ENCODE assay signal across 10 cellular contexts in the genomic region with DNA sequence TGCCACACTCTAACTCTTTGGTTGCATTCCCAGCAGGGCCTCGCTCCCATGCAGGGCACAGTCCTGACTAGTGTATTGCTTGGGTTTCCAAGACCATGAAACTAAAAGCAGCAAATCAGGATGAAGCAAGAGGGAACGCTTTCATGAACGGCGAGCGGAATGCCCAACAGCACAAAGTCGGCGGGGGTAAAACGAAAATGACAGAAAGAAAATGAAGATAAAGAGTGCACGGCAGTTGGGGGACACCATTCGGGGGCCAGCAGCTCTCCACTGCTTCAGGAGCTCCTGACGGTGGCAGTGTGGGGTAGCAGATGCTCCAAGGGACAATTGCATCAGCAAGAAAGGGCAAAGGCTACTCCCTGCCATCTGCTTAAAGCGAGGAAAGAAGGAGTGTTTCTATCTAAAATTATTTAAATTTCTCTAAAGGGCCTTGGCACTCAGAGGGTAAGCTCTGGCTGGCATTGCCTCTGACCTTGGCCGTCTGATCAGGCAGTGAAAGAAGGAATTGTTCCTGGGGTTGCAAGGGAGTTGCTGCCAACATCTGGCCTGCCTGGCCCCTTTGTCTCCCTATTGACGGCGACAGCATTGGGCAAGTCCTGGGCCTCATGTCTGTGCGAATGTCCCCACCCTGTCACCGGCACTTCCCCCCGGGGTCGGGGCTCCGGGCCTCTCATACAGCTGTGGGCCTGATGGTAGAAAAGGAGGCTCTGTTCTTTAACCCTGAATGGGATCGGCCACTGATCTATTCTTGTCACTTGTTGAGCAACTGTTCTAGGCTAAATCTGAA.
DNase-seq lines count a peak whose midpoint lies in the region; ATAC-seq and TF ChIP-seq lines count a peak whose summit lies in the region.
"Had no signal": no experiment of that assay in that cellular context is flagged by ENCODE, and none has a peak within 500 bp of the region (broad histone marks: within the 10 kb centered on the region; RNA-seq: fewer than 3 reads in every experiment).

No MANE protein-coding gene starts in this region.

- TF ChIP-seq EP300 in tibial nerve (IDR thresholded peaks at IDR 0.05): peak in 1 of 2 donors; percentile 81

- peaks cover 7 to 32% (median 18%) of the 10 kb centered on the region in 4 donors for H3K4me1 ChIP-seq in liver (ENCODE audit: control insufficient read depth in 4 of 4, insufficient read depth in 4 of 4, low read length in 3 of 4)
- peaks cover 0 to 30% (median 2%) of the 10 kb centered on the region in 4 donors for H3K4me1 ChIP-seq in tibial nerve

- H3K4me3 ChIP-seq in dorsolateral prefrontal cortex (peak overlapping the region in 4 of 59 donors; percentile 3 to 18 (median 10)), liver (ENCODE audit: low read depth in 1 of 3, low read length in 3 of 3) (no peak overlapping the region), tibial nerve (no peak overlapping the region)

- peak overlapping the region in 54 of 59 donors; percentile 1 to 86 (median 66) for H3K27ac ChIP-seq in dorsolateral prefrontal cortex
- H3K27ac ChIP-seq in liver (ENCODE audit: low read depth in 1 of 2, low read length in 2 of 2): peak overlapping the region; percentile 2 to 67
- peak overlapping the region; percentile 15 to 65 (median 62) for H3K27ac ChIP-seq in tibial nerve

- peaks cover 5% of the 10 kb centered on the region for H3K36me3 Mint-ChIP-seq in activated CD8-positive, alpha-beta memory T cell treated with anti-CD3 and anti-CD28 coated beads, Interleukin-2, amount 10 ng/mL, durations not matched to agents 7 days and 5 days

- CTCF ChIA-PET in activated CD8-positive, alpha-beta memory T cell treated with anti-CD3 and anti-CD28 coated beads, Interleukin-2, amount 10 ng/mL, durations not matched to agents 7 days and 5 days (lab: Charles Lee): no interaction called here

- no peaks in the 10 kb centered on the region for H3K9me3 ChIP-seq in liver (ENCODE audit: control insufficient read depth in 4 of 4, low read length in 3 of 4)
- H3K9me3 ChIP-seq in tibial nerve: no peaks in the 10 kb centered on the region

- H3K27me3 ChIP-seq in dorsolateral prefrontal cortex (no peaks in the 10 kb centered on the region), liver (ENCODE audit: control insufficient read depth in 4 of 4, insufficient read depth in 4 of 4, low read length in 3 of 4) (no peaks in the 10 kb centered on the region), tibial nerve (no peaks in the 10 kb centered on the region)

- H3K9ac ChIP-seq in liver (ENCODE audit: low read depth in 1 of 2, low read length in 2 of 2): no peak overlapping the region

- TF ChIP-seq CTCF in dorsolateral prefrontal cortex (IDR thresholded peaks at IDR 0.05 in 54 of 56, conservative IDR thresholded peaks at IDR 0.05 in 2 of 56; ENCODE audit: low read depth in 1 of 56, partially characterized antibody in 56 of 56) (peak in 47 of 56 donors; percentile 8 to 62 (median 37)), liver (IDR thresholded peaks at IDR 0.05; ENCODE audit: low read depth, low read length, missing input control) (peak; percentile 27), tibial nerve (IDR thresholded peaks at IDR 0.05) (peak in 4 of 5 experiments; percentile 20 to 37 (median 28))

- TF ChIP-seq POLR2A in tibial nerve (IDR thresholded peaks at IDR 0.05): no peak

- intact Hi-C loops in dorsolateral prefrontal cortex (cut with DNase I): loop anchor here in 1 of 2 donors (5.0 to 10.0 kb wide), 2 partner anchors 136 to 178 kb away; no protein-coding TSS in a partner anchor

- no peak for ATAC-seq in activated CD8-positive, alpha-beta memory T cell treated with anti-CD3 and anti-CD28 coated beads, Interleukin-2, amount 10 ng/mL, durations not matched to agents 7 days and 5 days
- ATAC-seq in HG03196 (IDR thresholded peaks at IDR 0.05; ENCODE audit: unreplicated experiment): no peak

- no peaks in the 10 kb centered on the region for H3K27me3 Mint-ChIP-seq in activated CD8-positive, alpha-beta memory T cell treated with anti-CD3 and anti-CD28 coated beads, Interleukin-2, amount 10 ng/mL, durations not matched to agents 7 days and 5 days

- H3K9me3 Mint-ChIP-seq in activated CD8-positive, alpha-beta memory T cell treated with anti-CD3 and anti-CD28 coated beads, Interleukin-2, amount 10 ng/mL, durations not matched to agents 7 days and 5 days (ENCODE audit: low read depth): no peaks in the 10 kb centered on the region

- no peak overlapping the region for H3K4me3 Mint-ChIP-seq in activated CD8-positive, alpha-beta memory T cell treated with anti-CD3 and anti-CD28 coated beads, Interleukin-2, amount 10 ng/mL, durations not matched to agents 7 days and 5 days

- peaks cover 5% of the 10 kb centered on the region for H3K4me1 Mint-ChIP-seq in activated CD8-positive, alpha-beta memory T cell treated with anti-CD3 and anti-CD28 coated beads, Interleukin-2, amount 10 ng/mL, durations not matched to agents 7 days and 5 days

- 55% methylated on average over 21 of the region's 21 CpGs for WGBS in liver
- WGBS in tibial nerve, 2 donors: 58 to 59% methylated on average over 21 of the region's 21 CpGs

- DNase-seq in NCI-H82 (lab: John Stamatoyannopoulos, UW): peak; percentile 11
- DNase-seq in NCI-H82 treated with DMSO at 0.1 percent for 48 hours (lab: John Stamatoyannopoulos, UW; ENCODE audit: unreplicated experiment): no peak
- peak in 9 of 10 donors; percentile 55 to 87 (median 77) for DNase-seq in dorsolateral prefrontal cortex
- no peak for DNase-seq in tibial nerve (ENCODE audit: low spot score in 2 of 2)
- DNase-seq in activated CD8-positive, alpha-beta memory T cell treated with anti-CD3 and anti-CD28 coated beads, Interleukin-2, amount 10 ng/mL, durations not matched to agents 7 days and 5 days: no peak
- DNase-seq in NCI-H187 treated with DMSO at 0.1 percent for 48 hours (lab: John Stamatoyannopoulos, UW): no peak
- DNase-seq: Kasumi-1, SHP77 had no signal

- H3K36me3 ChIP-seq in liver (ENCODE audit: control insufficient read depth in 4 of 4, insufficient read depth in 3 of 4, low read depth in 1 of 4, low read length in 3 of 4) (no peaks in the 10 kb centered on the region), tibial nerve (no peaks in the 10 kb centered on the region)

- H3K27ac Mint-ChIP-seq in activated CD8-positive, alpha-beta memory T cell treated with anti-CD3 and anti-CD28 coated beads, Interleukin-2, amount 10 ng/mL, durations not matched to agents 7 days and 5 days: no peak overlapping the region

- peak; percentile 54 to 70 for TF ChIP-seq RAD21 in liver (IDR thresholded peaks at IDR 0.05)

TF ChIP-seq in liver, 16 proteins besides CTCF, POLR2A, EP300 and RAD21:
- TF ChIP-seq, protein P1, sequence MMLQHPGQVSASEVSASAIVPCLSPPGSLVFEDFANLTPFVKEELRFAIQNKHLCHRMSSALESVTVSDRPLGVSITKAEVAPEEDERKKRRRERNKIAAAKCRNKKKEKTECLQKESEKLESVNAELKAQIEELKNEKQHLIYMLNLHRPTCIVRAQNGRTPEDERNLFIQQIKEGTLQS (IDR thresholded peaks at IDR 0.05): peak; percentile 84
- TF ChIP-seq GABPA (IDR thresholded peaks at IDR 0.05 in 1 of 2, conservative IDR thresholded peaks at IDR 0.05 in 1 of 2): no peak
- no peak for TF ChIP-seq FOXA2 (IDR thresholded peaks at IDR 0.05)
- no peak for TF ChIP-seq YY1 (IDR thresholded peaks at IDR 0.05)
- TF ChIP-seq NR2F2 (IDR thresholded peaks at IDR 0.05): peak; percentile 70
- TF ChIP-seq, protein P2, sequence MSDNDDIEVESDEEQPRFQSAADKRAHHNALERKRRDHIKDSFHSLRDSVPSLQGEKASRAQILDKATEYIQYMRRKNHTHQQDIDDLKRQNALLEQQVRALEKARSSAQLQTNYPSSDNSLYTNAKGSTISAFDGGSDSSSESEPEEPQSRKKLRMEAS (IDR thresholded peaks at IDR 0.05): peak; percentile 8
- no peak for TF ChIP-seq JUND (IDR thresholded peaks at IDR 0.05)
- TF ChIP-seq RXRA (IDR thresholded peaks at IDR 0.05): peak; percentile 16 to 39
- TF ChIP-seq, protein P3, sequence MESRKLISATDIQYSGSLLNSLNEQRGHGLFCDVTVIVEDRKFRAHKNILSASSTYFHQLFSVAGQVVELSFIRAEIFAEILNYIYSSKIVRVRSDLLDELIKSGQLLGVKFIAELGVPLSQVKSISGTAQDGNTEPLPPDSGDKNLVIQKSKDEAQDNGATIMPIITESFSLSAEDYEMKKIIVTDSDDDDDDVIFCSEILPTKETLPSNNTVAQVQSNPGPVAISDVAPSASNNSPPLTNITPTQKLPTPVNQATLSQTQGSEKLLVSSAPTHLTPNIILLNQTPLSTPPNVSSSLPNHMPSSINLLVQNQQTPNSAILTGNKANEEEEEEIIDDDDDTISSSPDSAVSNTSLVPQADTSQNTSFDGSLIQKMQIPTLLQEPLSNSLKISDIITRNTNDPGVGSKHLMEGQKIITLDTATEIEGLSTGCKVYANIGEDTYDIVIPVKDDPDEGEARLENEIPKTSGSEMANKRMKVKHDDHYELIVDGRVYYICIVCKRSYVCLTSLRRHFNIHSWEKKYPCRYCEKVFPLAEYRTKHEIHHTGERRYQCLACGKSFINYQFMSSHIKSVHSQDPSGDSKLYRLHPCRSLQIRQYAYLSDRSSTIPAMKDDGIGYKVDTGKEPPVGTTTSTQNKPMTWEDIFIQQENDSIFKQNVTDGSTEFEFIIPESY (IDR thresholded peaks at IDR 0.05): no peak
- TF ChIP-seq HNF4A (conservative IDR thresholded peaks at IDR 0.05): peak; percentile 57 to 65
- TF ChIP-seq FOXA1 (IDR thresholded peaks at IDR 0.05): no peak

Comparison
In these comparisons a context has a peak if more than half of its experiments do, and no peak if none do; other contexts are left out.
1. DNase-seq: peak in NCI-H82 (single experiment) and dorsolateral prefrontal cortex (9 of 10); none in NCI-H82 treated with DMSO at 0.1 percent for 48 hours (single experiment), tibial nerve (0 of 2), activated CD8-positive, alpha-beta memory T cell treated with anti-CD3 and anti-CD28 coated beads, Interleukin-2, amount 10 ng/mL, durations not matched to agents 7 days and 5 days (single experiment) and NCI-H187 treated with DMSO at 0.1 percent for 48 hours (single experiment).
2. Peak in every context shown above with its lines, with median percentiles within 50 percentile points of each other: H3K27ac ChIP-seq and CTCF ChIP-seq.